ENCODE assay signal across 8 cellular contexts in the genomic region with DNA sequence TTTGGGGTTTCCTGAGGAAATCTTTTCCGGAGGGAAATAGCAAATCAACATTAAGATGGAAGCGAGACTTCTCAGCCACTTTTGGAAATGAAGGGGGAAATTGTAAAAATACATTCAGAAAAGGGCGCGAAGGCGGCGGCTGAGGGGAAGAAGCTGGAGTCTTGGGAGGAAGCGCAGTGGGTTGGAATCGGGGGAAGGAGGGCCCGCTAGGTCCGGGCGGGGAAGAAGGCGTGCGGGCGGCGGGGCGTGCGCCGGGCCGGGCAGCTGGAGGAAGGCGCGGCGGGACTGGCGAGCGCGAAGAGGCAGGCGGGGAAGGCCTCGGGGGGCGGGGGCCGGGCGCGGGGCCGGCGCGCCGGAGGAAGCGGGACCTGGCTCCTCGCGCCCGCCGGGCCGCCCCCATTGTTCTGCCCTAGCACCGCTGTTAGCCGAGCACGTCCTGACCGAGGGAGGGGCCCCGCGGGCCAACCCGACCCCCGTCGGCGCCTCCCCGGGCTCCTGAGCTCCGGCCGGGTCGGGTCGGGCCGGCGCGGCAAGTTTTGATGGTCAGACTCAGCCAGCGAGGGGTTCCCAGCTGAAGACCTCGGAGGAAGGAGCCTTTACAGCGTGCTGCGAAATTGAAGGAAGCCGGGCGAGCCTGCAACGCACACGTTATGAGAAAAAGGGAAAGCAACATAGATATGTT. TPM values are rescaled to one million over a fixed set of nuclear protein-coding genes. Genes with fewer than 3 reads are reported as not detected.
DNase-seq lines count a peak whose midpoint lies in the region; ATAC-seq, FAIRE-seq and TF ChIP-seq lines count a peak whose summit lies in the region.

No MANE protein-coding gene starts in this region.

- H3K9me3 ChIP-seq in CD4-positive, alpha-beta T cell (ENCODE audit: control insufficient read depth, low read length), result no peaks in the 10 kb centered on the region
- no peaks in the 10 kb centered on the region for H3K9me3 ChIP-seq in cardiac muscle cell (ENCODE audit: low read depth)

- H3K27ac Mint-ChIP-seq in CD4-positive, alpha-beta T cell, result peak overlapping the region; percentile 86
- H3K27ac Mint-ChIP-seq in activated naive CD8-positive, alpha-beta T cell treated with anti-CD3 and anti-CD28 coated beads, Interleukin-2, amount 50 U/mL, for 24 hours, result peak overlapping the region; percentile 93
- H3K27ac Mint-ChIP-seq in osteocyte (ENCODE audit: unreplicated experiment), result peak overlapping the region; percentile 99

- CTCF ChIA-PET in CD4-positive, alpha-beta T cell (lab: Charles Lee), result interaction anchor here (0.6 to 0.8 kb wide), 2 partner anchors 30 to 31 kb away, joined by 3 read pairs; no protein-coding TSS in a partner anchor

- peaks cover 49% of the 10 kb centered on the region for H3K4me1 ChIP-seq in cardiac muscle cell (ENCODE audit: low read depth)

- no peaks in the 10 kb centered on the region for H3K9me3 Mint-ChIP-seq in CD4-positive, alpha-beta T cell
- H3K9me3 Mint-ChIP-seq in activated naive CD8-positive, alpha-beta T cell treated with anti-CD3 and anti-CD28 coated beads, Interleukin-2, amount 50 U/mL, for 24 hours, result no peaks in the 10 kb centered on the region
- no peaks in the 10 kb centered on the region for H3K9me3 Mint-ChIP-seq in osteocyte (ENCODE audit: unreplicated experiment)

- H3K27ac ChIP-seq in CD4-positive, alpha-beta T cell (ENCODE audit: low read depth, low read length), result peak overlapping the region; percentile 66
- peak overlapping the region; percentile 99 for H3K27ac ChIP-seq in cardiac muscle cell

- peak overlapping the region; percentile 53 for H3K4me3 ChIP-seq in cardiac muscle cell

- H3K4me3 Mint-ChIP-seq in CD4-positive, alpha-beta T cell, result peak overlapping the region; percentile 98
- peak overlapping the region; percentile 79 for H3K4me3 Mint-ChIP-seq in activated naive CD8-positive, alpha-beta T cell treated with anti-CD3 and anti-CD28 coated beads, Interleukin-2, amount 50 U/mL, for 24 hours
- peak overlapping the region; percentile 83 for H3K4me3 Mint-ChIP-seq in osteocyte (ENCODE audit: unreplicated experiment)

- no peaks in the 10 kb centered on the region for H3K36me3 ChIP-seq in cardiac muscle cell

- no peak for FAIRE-seq in RCC 7860 (lab: Jason Lieb, UNC)

- peak in 8 of 10 experiments; percentile 15 to 52 (median 26) for DNase-seq in CD4-positive, alpha-beta T cell
- DNase-seq in RCC 7860 (ENCODE audit: low spot score) (peak; percentile 47), cardiac muscle cell (ENCODE audit: low read depth in 1 of 2, low spot score in 1 of 2) (peak; percentile 63 to 83), osteocyte (ENCODE audit: extremely low spot score, unreplicated experiment) (no peak), NCI-H2196 (lab: John Stamatoyannopoulos, UW; ENCODE audit: unreplicated experiment) (no peak)
- peak; percentile 57 for DNase-seq in activated naive CD8-positive, alpha-beta T cell treated with anti-CD3 and anti-CD28 coated beads, Interleukin-2, amount 50 U/mL, for 24 hours

- intact Hi-C loops in CD4-positive, alpha-beta T cell (cut with DNase I, micrococcal nuclease), result loop anchor here (5.0 to 10.0 kb wide), 4 partner anchors 218 to 1908 kb away; a partner anchor contains a TSS

- peaks cover 20% of the 10 kb centered on the region for H3K27me3 Mint-ChIP-seq in CD4-positive, alpha-beta T cell
- H3K27me3 Mint-ChIP-seq in activated naive CD8-positive, alpha-beta T cell treated with anti-CD3 and anti-CD28 coated beads, Interleukin-2, amount 50 U/mL, for 24 hours, result peaks cover 44% of the 10 kb centered on the region
- H3K27me3 Mint-ChIP-seq in osteocyte (ENCODE audit: unreplicated experiment), result no peaks in the 10 kb centered on the region

- H3K36me3 Mint-ChIP-seq in CD4-positive, alpha-beta T cell (ENCODE audit: low read depth), result peaks cover 10% of the 10 kb centered on the region
- no peaks in the 10 kb centered on the region for H3K36me3 Mint-ChIP-seq in activated naive CD8-positive, alpha-beta T cell treated with anti-CD3 and anti-CD28 coated beads, Interleukin-2, amount 50 U/mL, for 24 hours (ENCODE audit: low read depth)
- H3K36me3 Mint-ChIP-seq in osteocyte (ENCODE audit: unreplicated experiment), result no peaks in the 10 kb centered on the region

- POLR2A ChIA-PET in CD4-positive, alpha-beta T cell (lab: Charles Lee), result interaction anchor here (0.6 to 3.3 kb wide), 13 partner anchors 9 to 910 kb away, joined by 3 to 40 read pairs (median 4); no protein-coding TSS in a partner anchor

- H3K4me1 Mint-ChIP-seq in CD4-positive, alpha-beta T cell (ENCODE audit: low read depth), result peaks cover 33% of the 10 kb centered on the region
- peaks cover 31% of the 10 kb centered on the region for H3K4me1 Mint-ChIP-seq in activated naive CD8-positive, alpha-beta T cell treated with anti-CD3 and anti-CD28 coated beads, Interleukin-2, amount 50 U/mL, for 24 hours
- H3K4me1 Mint-ChIP-seq in osteocyte (ENCODE audit: unreplicated experiment), result peaks cover 46% of the 10 kb centered on the region

- no peak for TF ChIP-seq CTCF in CD4-positive, alpha-beta T cell (IDR thresholded peaks at IDR 0.05)
- TF ChIP-seq CTCF in cardiac muscle cell (IDR thresholded peaks at IDR 0.05; ENCODE audit: low read depth, low read length) (no peak), osteocyte (IDR thresholded peaks at IDR 0.05) (no peak)

- no peak for ATAC-seq in CD4-positive, alpha-beta T cell (ENCODE audit: poor library complexity)
- peak; percentile 31 for ATAC-seq in GM21825 (IDR thresholded peaks at IDR 0.05; ENCODE audit: unreplicated experiment)
- peak; percentile 50 for ATAC-seq in activated naive CD8-positive, alpha-beta T cell treated with anti-CD3 and anti-CD28 coated beads, Interleukin-2, amount 50 U/mL, for 24 hours
- no peak for ATAC-seq in HG03442 (IDR thresholded peaks at IDR 0.05; ENCODE audit: unreplicated experiment)

- H3K27me3 ChIP-seq in CD4-positive, alpha-beta T cell (ENCODE audit: control insufficient read depth, insufficient read depth, low read length), result peaks cover 13% of the 10 kb centered on the region
- no peaks in the 10 kb centered on the region for H3K27me3 ChIP-seq in cardiac muscle cell

RNA-seq across cellular contexts. Expression of a gene that starts 1.6 kb away (rescaled TPM):
- under 1 TPM; 0.22 to 0.25 TPM for total RNA-seq in CD4-positive, alpha-beta T cell
- 42.4 and 62.4 TPM in 2 replicates for total RNA-seq in cardiac muscle cell
- 4.3 and 7.9 TPM in 2 replicates for polyA plus RNA-seq in cardiac muscle cell
- total RNA-seq in osteocyte, result 4.3 and 4.9 TPM in 2 replicates

RNA-seq across cellular contexts. Expression of a gene that starts 6.9 kb away (rescaled TPM):
- total RNA-seq in CD4-positive, alpha-beta T cell, result 10 to 100 TPM; 46.0 to 64.1 TPM
- 26.0 and 40.6 TPM in 2 replicates for total RNA-seq in cardiac muscle cell
- polyA plus RNA-seq in cardiac muscle cell, result 38.4 and 39.5 TPM in 2 replicates
- 43.9 and 56.5 TPM in 2 replicates for total RNA-seq in osteocyte

Comparison
In these comparisons a context has a peak if more than half of its experiments do, and no peak if none do; other contexts are left out.
1. ATAC-seq: peak in GM21825 (single experiment) and activated naive CD8-positive, alpha-beta T cell treated with anti-CD3 and anti-CD28 coated beads, Interleukin-2, amount 50 U/mL, for 24 hours (single experiment); none in CD4-positive, alpha-beta T cell (single experiment) and HG03442 (single experiment).
2. DNase-seq: peak in CD4-positive, alpha-beta T cell (8 of 10), RCC 7860 (single experiment), activated naive CD8-positive, alpha-beta T cell treated with anti-CD3 and anti-CD28 coated beads, Interleukin-2, amount 50 U/mL, for 24 hours (single experiment) and cardiac muscle cell (2 of 2); none in osteocyte (single experiment) and NCI-H2196 (single experiment).
3. Peak in every context shown above with its lines, with median percentiles within 50 percentile points of each other: H3K27ac Mint-ChIP-seq and H3K4me3 Mint-ChIP-seq.